In genomic region chr1:163406787-163407186, GRCh38 we compare ENCODE assay signal across 21 cellular contexts.
DNase-seq lines count a peak whose midpoint lies in the region; ATAC-seq lines count a peak whose summit lies in the region.
"Had no signal": no experiment of that assay in that cellular context is flagged by ENCODE, and none has a peak within 500 bp of the region (broad histone marks: within the 10 kb centered on the region; RNA-seq: fewer than 3 reads in every experiment).

No MANE protein-coding gene starts in this region.

- no peak for ATAC-seq in HG03045 (IDR thresholded peaks at IDR 0.05; ENCODE audit: unreplicated experiment)

- DNase-seq in DMS153 (lab: John Stamatoyannopoulos, UW) (peak; percentile 14), DMS153 treated with DMSO at 0.1 percent for 48 hours (lab: John Stamatoyannopoulos, UW; ENCODE audit: unreplicated experiment) (no peak), NCI-H1092 (lab: John Stamatoyannopoulos, UW) (peak; percentile 90), NCI-H1694 treated with DMSO at 0.1 percent for 48 hours (lab: John Stamatoyannopoulos, UW) (peak; percentile 37), SK-N-MC (ENCODE audit: low read depth, low spot score) (no peak), T-helper 2 cell (no peak)
- no peak for DNase-seq in stimulated activated CD4-positive, alpha-beta T cell treated with anti-CD3 and anti-CD28 coated beads, Interleukin-12 subunit alpha, Interleukin-12 subunit beta, amount 100 ng/mL, for 4 hours
- DNase-seq: 8988T; BE2C; Calu3; CD4-positive, alpha-beta T cell; DND-41; Kasumi-1; MM.1S; NCI-H1436; NCI-H524; NK-92 treated with Interleukin-12 subunit alpha and Interleukin-12 subunit beta, amount 100 ng/mL, for 24 hours; SJCRH30; SW 1271 had no signal

- H3K36me3 ChIP-seq in SK-N-MC (ENCODE audit: insufficient read depth, low read length): no peaks in the 10 kb centered on the region
- H3K36me3 ChIP-seq: BE2C, HAP-1, SJCRH30 had no signal

- no peak overlapping the region for H3K9ac ChIP-seq in SK-N-MC (ENCODE audit: insufficient read length)

- peak overlapping the region; percentile 83; the same call in 1 of the 2 replicates for H3K27ac ChIP-seq in SK-N-MC

- H3K4me3 ChIP-seq in SK-N-MC: no peak overlapping the region
- H3K4me3 ChIP-seq: HAP-1, SJCRH30 had no signal

- no peaks in the 10 kb centered on the region for H3K9me3 ChIP-seq in SK-N-MC (ENCODE audit: low read depth, low read length)
- H3K9me3 ChIP-seq: BE2C, HAP-1, SJCRH30 had no signal

Comparison
In these comparisons a context has a peak if more than half of its experiments do, and no peak if none do; other contexts are left out.
1. DNase-seq: peak in DMS153 (single experiment), NCI-H1092 (single experiment) and NCI-H1694 treated with DMSO at 0.1 percent for 48 hours (single experiment); none in DMS153 treated with DMSO at 0.1 percent for 48 hours (single experiment), SK-N-MC (single experiment), T-helper 2 cell (0 of 5) and stimulated activated CD4-positive, alpha-beta T cell treated with anti-CD3 and anti-CD28 coated beads, Interleukin-12 subunit alpha, Interleukin-12 subunit beta, amount 100 ng/mL, for 4 hours (single experiment).